In genomic region chr6:163843194-163843593, GRCh38 we compare ENCODE assay signal across 1 cellular context.
TF ChIP-seq lines count a peak whose summit lies in the region.

No MANE protein-coding gene starts in this region.

TF ChIP-seq in neural cell, 6 proteins besides CTCF, POLR2A, EP300 and RAD21 (continued from another document):
- no peak for TF ChIP-seq TAF1 (IDR thresholded peaks at IDR 0.05; ENCODE audit: low read depth)
- no peak for TF ChIP-seq SMC3 (conservative IDR thresholded peaks at IDR 0.05; ENCODE audit: poor library complexity)
- no peak for TF ChIP-seq EZH2 (IDR thresholded peaks at IDR 0.05; ENCODE audit: borderline replicate concordance, insufficient read depth, low read length, poor library complexity, severe bottlenecking)
